ENCODE assay signal across 28 cellular contexts in genomic region chr13:100715604-100716003, GRCh38.
"Had no signal": no experiment of that assay in that cellular context is flagged by ENCODE, and none has a peak within 500 bp of the region (broad histone marks: within the 10 kb centered on the region; RNA-seq: fewer than 3 reads in every experiment).

No MANE protein-coding gene starts in this region.

- H3K27ac Mint-ChIP-seq: stimulated activated effector memory CD8-positive, alpha-beta T cell treated with anti-CD3 and anti-CD28 coated beads, Interleukin-12 subunit alpha, Interleukin-12 subunit beta, amount 100 ng/mL, for 72 hours; stimulated activated memory B cell treated with anti-CD40 and anti-IgM and Interleukin-4, amounts not matched to agents 10 μg/mL and 1 μg/mL and 100 μg/mL, for 72 hours; stimulated activated naive B cell treated with anti-CD40 and anti-IgM and Interleukin-4, amounts not matched to agents 10 μg/mL and 1 μg/mL and 100 μg/mL, for 72 hours; stimulated activated naive CD8-positive, alpha-beta T cell treated with anti-CD3 and anti-CD28 coated beads, Interleukin-15, Interleukin-2, amounts not matched to agents 100 ng/mL and 50 ng/mL, for 24 hours; type B pancreatic cell had no signal

- H3K27ac ChIP-seq: stomach, suprapubic skin, testis, thoracic aorta, thyroid gland, tibial artery, tibial nerve, transverse colon, upper lobe of left lung, upper lobe of right lung, uterus, vagina had no signal

- H3K9me3 Mint-ChIP-seq: type B pancreatic cell had no signal

- H3K4me3 Mint-ChIP-seq: stimulated activated effector memory CD8-positive, alpha-beta T cell treated with anti-CD3 and anti-CD28 coated beads, Interleukin-12 subunit alpha, Interleukin-12 subunit beta, amount 100 ng/mL, for 72 hours; stimulated activated memory B cell treated with anti-CD40 and anti-IgM and Interleukin-4, amounts not matched to agents 10 μg/mL and 1 μg/mL and 100 μg/mL, for 72 hours; stimulated activated naive B cell treated with anti-CD40 and anti-IgM and Interleukin-4, amounts not matched to agents 10 μg/mL and 1 μg/mL and 100 μg/mL, for 72 hours; stimulated activated naive CD8-positive, alpha-beta T cell treated with anti-CD3 and anti-CD28 coated beads, Interleukin-15, Interleukin-2, amounts not matched to agents 100 ng/mL and 50 ng/mL, for 24 hours; type B pancreatic cell had no signal

- H3K36me3 ChIP-seq: stomach, suprapubic skin, thoracic aorta, thyroid gland, tibial artery, tibial nerve, transverse colon, upper lobe of left lung, upper lobe of right lung, uterus, vagina had no signal

- H3K4me1 ChIP-seq: stomach, suprapubic skin, testis, thyroid gland, tibial artery, tibial nerve, transverse colon, upper lobe of left lung, upper lobe of right lung, uterus, vagina had no signal

- H3K27me3 ChIP-seq: stomach, testis, thyroid gland, tibial artery, tibial nerve, transverse colon, upper lobe of left lung, upper lobe of right lung, uterus, vagina had no signal

- H3K4me1 Mint-ChIP-seq: stimulated activated effector memory CD8-positive, alpha-beta T cell treated with anti-CD3 and anti-CD28 coated beads, Interleukin-12 subunit alpha, Interleukin-12 subunit beta, amount 100 ng/mL, for 72 hours had no signal

- ATAC-seq: stimulated activated effector memory CD8-positive, alpha-beta T cell treated with anti-CD3 and anti-CD28 coated beads, Interleukin-12 subunit alpha, Interleukin-12 subunit beta, amount 100 ng/mL, for 72 hours; stimulated activated memory B cell treated with anti-CD40 and anti-IgM and Interleukin-4, amounts not matched to agents 10 μg/mL and 1 μg/mL and 100 μg/mL, for 72 hours; stimulated activated naive B cell treated with anti-CD40 and anti-IgM and Interleukin-4, amounts not matched to agents 10 μg/mL and 1 μg/mL and 100 μg/mL, for 72 hours; upper lobe of right lung had no signal

- FAIRE-seq: urothelium cell line had no signal

- DNase-seq: stimulated activated CD4-positive, alpha-beta T cell treated with anti-CD3 and anti-CD28 coated beads, Interleukin-2, amount 100 ng/mL, for 24 hours; stimulated activated CD4-positive, alpha-beta T cell treated with anti-CD3 and anti-CD28 coated beads, Interleukin-2, amount 100 ng/mL, for 48 hours; stimulated activated CD4-positive, alpha-beta T cell treated with anti-CD3 and anti-CD28 coated beads, Interleukin-4, amount 100 ng/mL, for 1 hour; stimulated activated CD4-positive, alpha-beta T cell treated with anti-CD3 and anti-CD28 coated beads, Interleukin-4, amount 100 ng/mL, for 24 hours; stimulated activated CD4-positive, alpha-beta T cell treated with anti-CD3 and anti-CD28 coated beads, Interleukin-4, amount 100 ng/mL, for 4 hours; stimulated activated CD8-positive, alpha-beta memory T cell treated with anti-CD3 and anti-CD28 coated beads, Interleukin-4, amount 100 ng/mL, for 48 hours; stimulated activated naive B cell treated with anti-CD40 and anti-IgM and Interleukin-4, amounts not matched to agents 10 μg/mL and 1 μg/mL and 100 μg/mL, for 72 hours; stimulated activated naive CD4-positive, alpha-beta T cell; stimulated activated naive CD4-positive, alpha-beta T cell treated with Interleukin-2 at 50 U/mL for 16 hours; stomach; substantia nigra; testis; thyroid gland; tibial artery; transverse colon; trophoblast cell; upper lobe of right lung; uterus had no signal

- H3K27me3 Mint-ChIP-seq: stimulated activated memory B cell treated with anti-CD40 and anti-IgM and Interleukin-4, amounts not matched to agents 10 μg/mL and 1 μg/mL and 100 μg/mL, for 72 hours; stimulated activated naive CD8-positive, alpha-beta T cell treated with anti-CD3 and anti-CD28 coated beads, Interleukin-15, Interleukin-2, amounts not matched to agents 100 ng/mL and 50 ng/mL, for 24 hours had no signal

- H3K4me3 ChIP-seq: stomach, suprapubic skin, testis, thoracic aorta, thyroid gland, tibial artery, tibial nerve, transverse colon, upper lobe of left lung, upper lobe of right lung, uterus, vagina had no signal

- H3K9me3 ChIP-seq: stomach, suprapubic skin, testis, thoracic aorta, thyroid gland, tibial artery, tibial nerve, transverse colon, upper lobe of left lung, upper lobe of right lung, uterus, vagina had no signal
